ENCODE assay signal across 28 cellular contexts in genomic region chr1:45446950-45447672, GRCh38.
"Had no signal": no experiment of that assay in that cellular context is flagged by ENCODE, and none has a peak within 500 bp of the region (broad histone marks: within the 10 kb centered on the region; RNA-seq: fewer than 3 reads in every experiment).

No MANE protein-coding gene starts in this region.

- H3K4me3 ChIP-seq: adrenal gland, body of pancreas, esophagus squamous epithelium had no signal

- H3K9me3 ChIP-seq: adrenal gland, body of pancreas, esophagus squamous epithelium had no signal

- FAIRE-seq: colon had no signal

- H3K27ac ChIP-seq: adrenal gland, body of pancreas, esophagus squamous epithelium had no signal

- H3K36me3 ChIP-seq: adrenal gland, esophagus squamous epithelium had no signal

- ATAC-seq: activated naive CD8-positive, alpha-beta T cell treated with anti-CD3 and anti-CD28 coated beads, Interleukin-2, amount 50 U/mL, for 24 hours; activated T-cell treated with anti-CD3 and anti-CD28 coated beads, Interleukin-2, amount 50 U/mL, for 4 hours; activated T-helper 17 cell treated with anti-CD3 and anti-CD28 coated beads, Interleukin-2, amount 50 U/mL, for 72 hours; body of pancreas; effector memory CD8-positive, alpha-beta T cell; T-helper 17 cell; WTC11 had no signal

- DNase-seq: activated CD4-positive, alpha-beta memory T cell treated with anti-CD3 and anti-CD28 coated beads, Interleukin-2, amount 10 ng/mL, durations not matched to agents 7 days and 5 days; activated CD4-positive, alpha-beta T cell treated with anti-CD3 and anti-CD28 coated beads for 1 hour; activated CD4-positive, alpha-beta T cell treated with anti-CD3 and anti-CD28 coated beads for 4 hours; activated CD4-positive, alpha-beta T cell treated with anti-CD3 and anti-CD28 coated beads, Interleukin-2, amount 10 ng/mL, durations not matched to agents 7 days and 5 days; activated CD4-positive, alpha-beta T cell treated with anti-CD3 and anti-CD28 coated beads, Interleukin-2, amount 50 U/mL, for 4 hours; activated effector memory CD4-positive, alpha-beta T cell treated with Interleukin-2 at 50 U/mL for 16 hours; activated naive CD4-positive, alpha-beta T cell treated with anti-CD3 and anti-CD28 coated beads for 36 hours; activated naive CD8-positive, alpha-beta T cell treated with anti-CD3 and anti-CD28 coated beads for 36 hours; activated naive CD8-positive, alpha-beta T cell treated with anti-CD3 and anti-CD28 coated beads, Interleukin-2, amount 50 U/mL, for 24 hours; activated T-cell treated with anti-CD3 and anti-CD28 coated beads, Interleukin-2, amount 50 U/mL, for 4 hours; adrenal gland; amygdala; aorta; body of pancreas; caudate nucleus; cortex of kidney; dermis blood vessel endothelial cell; effector CD4-positive, alpha-beta T cell; effector memory CD8-positive, alpha-beta T cell; esophagus squamous epithelium; foreskin melanocyte; head of caudate nucleus; T-helper 1 cell; T-helper 17 cell; T1000 had no signal

- H3K27me3 ChIP-seq: adrenal gland, body of pancreas, esophagus squamous epithelium had no signal

- H3K4me1 ChIP-seq: adrenal gland had no signal
